In the genomic region with DNA sequence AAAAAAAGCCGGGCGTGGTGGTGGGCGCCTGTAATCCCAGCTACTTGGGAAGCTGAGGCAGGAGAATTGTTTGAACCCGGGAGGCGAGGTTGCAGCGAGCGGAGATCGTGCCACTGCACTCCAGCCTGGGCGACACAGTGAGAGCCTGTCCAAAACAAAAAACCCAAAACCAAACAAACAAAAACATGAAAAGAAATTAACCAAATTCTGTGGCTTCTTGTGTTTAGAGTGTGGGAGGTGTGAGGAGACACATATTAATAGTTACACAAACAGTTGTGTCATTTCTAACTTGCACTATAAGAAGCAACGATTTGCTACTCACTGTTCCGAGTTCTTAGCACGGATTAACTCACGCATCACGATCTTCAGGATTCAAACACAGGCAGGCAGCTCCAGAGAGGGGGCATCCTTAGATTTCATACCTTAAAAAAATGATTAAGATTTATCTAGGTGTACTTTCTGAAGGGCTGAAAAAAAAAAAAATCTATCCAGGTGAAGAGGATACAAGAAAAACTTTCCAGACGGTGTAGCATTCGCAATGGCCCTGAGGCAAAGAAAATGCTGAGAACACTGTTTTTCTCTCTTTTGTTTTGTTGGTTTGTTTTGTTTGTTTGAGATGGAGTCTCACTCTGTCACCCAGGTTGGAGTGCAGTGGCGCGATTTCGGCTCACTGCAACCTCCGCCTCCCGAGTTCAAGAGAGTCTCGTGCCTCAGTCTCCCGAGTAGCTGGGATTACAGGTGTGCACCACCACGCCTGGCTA, we compare ENCODE assay signal across 1 cellular context.
TF ChIP-seq lines count a peak whose summit lies in the region.

No MANE protein-coding gene starts in this region.

TF ChIP-seq in GM12878, 131 proteins besides CTCF, POLR2A, EP300 and RAD21 (continued from another document and continues in another):
- TF ChIP-seq MEF2B (IDR thresholded peaks at IDR 0.05; ENCODE audit: partially characterized antibody, poor library complexity, severe bottlenecking) (peak; percentile 83), SIN3A (IDR thresholded peaks at IDR 0.05; ENCODE audit: low read depth, low read length) (no peak), TAF1 (IDR thresholded peaks at IDR 0.05; ENCODE audit: borderline replicate concordance, low read depth, low read length) (peak; percentile 47; the same call in 1 of the 2 replicates), NFIC (IDR thresholded peaks at IDR 0.05; ENCODE audit: low read depth, low read length) (peak; percentile 77; the same call in 1 of the 2 replicates), FOXM1 (IDR thresholded peaks at IDR 0.05; ENCODE audit: low read depth, low read length) (peak; percentile 57; the same call in 1 of the 2 replicates), ATF7 (IDR thresholded peaks at IDR 0.05; ENCODE audit: low read depth) (peak; percentile 87), ZNF622 (IDR thresholded peaks at IDR 0.05) (no peak), MEF2A (IDR thresholded peaks at IDR 0.05; ENCODE audit: insufficient read depth, low read depth, low read length) (peak; percentile 72; the same call in 1 of the 2 replicates), POU2F2 (IDR thresholded peaks at IDR 0.05; ENCODE audit: borderline replicate concordance, low read depth, low read length) (peak; percentile 92; the same call in 2 of the 3 replicates), MYC (IDR thresholded peaks at IDR 0.05; ENCODE audit: insufficient read depth, insufficient read length, insufficient replicate concordance, low read length, severe bottlenecking) (no peak), PAX5 (IDR thresholded peaks at IDR 0.05; ENCODE audit: borderline replicate concordance, low read depth, low read length) (0 out of 2 replicates have a peak, but pooled peaks have one; percentile 14), SREBF2 (IDR thresholded peaks at IDR 0.05; ENCODE audit: low read length) (no peak), SMC3 (IDR thresholded peaks at IDR 0.05; ENCODE audit: borderline replicate concordance, low read length) (0 out of 2 replicates have a peak, but pooled peaks have one; percentile 11), IRF4 (IDR thresholded peaks at IDR 0.05; ENCODE audit: low read depth, low read length) (no peak), ZNF24 (IDR thresholded peaks at IDR 0.05) (no peak), PBX3 (IDR thresholded peaks at IDR 0.05; ENCODE audit: insufficient replicate concordance, low read depth, low read length) (no peak), CREB1 (IDR thresholded peaks at IDR 0.05; ENCODE audit: low read depth) (no peak; the same call in 1 of the 2 replicates), KDM1A (IDR thresholded peaks at IDR 0.05; ENCODE audit: borderline replicate concordance) (no peak), RB1 (IDR thresholded peaks at IDR 0.05; ENCODE audit: borderline replicate concordance) (no peak), IKZF2 (IDR thresholded peaks at IDR 0.05) (peak in 1 of 2 experiments; percentile 45; a peak in 2 of 4 replicates), SMARCA5 (IDR thresholded peaks at IDR 0.05) (no peak), SP1 (IDR thresholded peaks at IDR 0.05; ENCODE audit: low read depth, low read length) (no peak), ETV6 (conservative IDR thresholded peaks at IDR 0.05 in 1 of 2, IDR thresholded peaks at IDR 0.05 in 1 of 2; ENCODE audit: borderline replicate concordance in 1 of 2, low read depth in 1 of 2) (no peak), RAD51 (IDR thresholded peaks at IDR 0.05) (no peak), HDAC2 (IDR thresholded peaks at IDR 0.05) (no peak), EZH2 (IDR thresholded peaks at IDR 0.05; ENCODE audit: borderline replicate concordance, control insufficient read depth, low read depth, low read length) (no peak), CBX3 (IDR thresholded peaks at IDR 0.05; ENCODE audit: borderline replicate concordance, low read depth) (no peak), CEBPB (IDR thresholded peaks at IDR 0.05; ENCODE audit: borderline replicate concordance in 1 of 2, low read depth in 2 of 2, low read length in 2 of 2) (no peak), CBX5 (IDR thresholded peaks at IDR 0.05; ENCODE audit: low read depth) (no peak), SKIL (IDR thresholded peaks at IDR 0.05; ENCODE audit: low read depth, poor library complexity, severe bottlenecking) (peak; percentile 78), E2F4 (IDR thresholded peaks at IDR 0.05; ENCODE audit: low read depth, low read length) (no peak), STAT1 (conservative IDR thresholded peaks at IDR 0.05) (no peak), MXI1 (IDR thresholded peaks at IDR 0.05; ENCODE audit: low read depth, low read length) (no peak), EED (IDR thresholded peaks at IDR 0.05; ENCODE audit: low read depth) (no peak), CHD1 (IDR thresholded peaks at IDR 0.05; ENCODE audit: low read depth, low read length) (no peak), ASH2L (IDR thresholded peaks at IDR 0.05; ENCODE audit: borderline replicate concordance, low read depth) (no peak), NFXL1 (IDR thresholded peaks at IDR 0.05; ENCODE audit: borderline replicate concordance) (no peak), REST (IDR thresholded peaks at IDR 0.05; ENCODE audit: low read depth, low read length) (no peak)
- TF ChIP-seq, protein P1, sequence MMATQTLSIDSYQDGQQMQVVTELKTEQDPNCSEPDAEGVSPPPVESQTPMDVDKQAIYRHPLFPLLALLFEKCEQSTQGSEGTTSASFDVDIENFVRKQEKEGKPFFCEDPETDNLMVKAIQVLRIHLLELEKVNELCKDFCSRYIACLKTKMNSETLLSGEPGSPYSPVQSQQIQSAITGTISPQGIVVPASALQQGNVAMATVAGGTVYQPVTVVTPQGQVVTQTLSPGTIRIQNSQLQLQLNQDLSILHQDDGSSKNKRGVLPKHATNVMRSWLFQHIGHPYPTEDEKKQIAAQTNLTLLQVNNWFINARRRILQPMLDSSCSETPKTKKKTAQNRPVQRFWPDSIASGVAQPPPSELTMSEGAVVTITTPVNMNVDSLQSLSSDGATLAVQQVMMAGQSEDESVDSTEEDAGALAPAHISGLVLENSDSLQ (IDR thresholded peaks at IDR 0.05): no peak
- TF ChIP-seq, protein P2, sequence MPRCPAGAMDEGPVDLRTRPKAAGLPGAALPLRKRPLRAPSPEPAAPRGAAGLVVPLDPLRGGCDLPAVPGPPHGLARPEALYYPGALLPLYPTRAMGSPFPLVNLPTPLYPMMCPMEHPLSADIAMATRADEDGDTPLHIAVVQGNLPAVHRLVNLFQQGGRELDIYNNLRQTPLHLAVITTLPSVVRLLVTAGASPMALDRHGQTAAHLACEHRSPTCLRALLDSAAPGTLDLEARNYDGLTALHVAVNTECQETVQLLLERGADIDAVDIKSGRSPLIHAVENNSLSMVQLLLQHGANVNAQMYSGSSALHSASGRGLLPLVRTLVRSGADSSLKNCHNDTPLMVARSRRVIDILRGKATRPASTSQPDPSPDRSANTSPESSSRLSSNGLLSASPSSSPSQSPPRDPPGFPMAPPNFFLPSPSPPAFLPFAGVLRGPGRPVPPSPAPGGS (IDR thresholded peaks at IDR 0.05; ENCODE audit: borderline replicate concordance, insufficient read depth, low read depth, low read length, poor library complexity, severe bottlenecking): no peak
- TF ChIP-seq, protein P3, sequence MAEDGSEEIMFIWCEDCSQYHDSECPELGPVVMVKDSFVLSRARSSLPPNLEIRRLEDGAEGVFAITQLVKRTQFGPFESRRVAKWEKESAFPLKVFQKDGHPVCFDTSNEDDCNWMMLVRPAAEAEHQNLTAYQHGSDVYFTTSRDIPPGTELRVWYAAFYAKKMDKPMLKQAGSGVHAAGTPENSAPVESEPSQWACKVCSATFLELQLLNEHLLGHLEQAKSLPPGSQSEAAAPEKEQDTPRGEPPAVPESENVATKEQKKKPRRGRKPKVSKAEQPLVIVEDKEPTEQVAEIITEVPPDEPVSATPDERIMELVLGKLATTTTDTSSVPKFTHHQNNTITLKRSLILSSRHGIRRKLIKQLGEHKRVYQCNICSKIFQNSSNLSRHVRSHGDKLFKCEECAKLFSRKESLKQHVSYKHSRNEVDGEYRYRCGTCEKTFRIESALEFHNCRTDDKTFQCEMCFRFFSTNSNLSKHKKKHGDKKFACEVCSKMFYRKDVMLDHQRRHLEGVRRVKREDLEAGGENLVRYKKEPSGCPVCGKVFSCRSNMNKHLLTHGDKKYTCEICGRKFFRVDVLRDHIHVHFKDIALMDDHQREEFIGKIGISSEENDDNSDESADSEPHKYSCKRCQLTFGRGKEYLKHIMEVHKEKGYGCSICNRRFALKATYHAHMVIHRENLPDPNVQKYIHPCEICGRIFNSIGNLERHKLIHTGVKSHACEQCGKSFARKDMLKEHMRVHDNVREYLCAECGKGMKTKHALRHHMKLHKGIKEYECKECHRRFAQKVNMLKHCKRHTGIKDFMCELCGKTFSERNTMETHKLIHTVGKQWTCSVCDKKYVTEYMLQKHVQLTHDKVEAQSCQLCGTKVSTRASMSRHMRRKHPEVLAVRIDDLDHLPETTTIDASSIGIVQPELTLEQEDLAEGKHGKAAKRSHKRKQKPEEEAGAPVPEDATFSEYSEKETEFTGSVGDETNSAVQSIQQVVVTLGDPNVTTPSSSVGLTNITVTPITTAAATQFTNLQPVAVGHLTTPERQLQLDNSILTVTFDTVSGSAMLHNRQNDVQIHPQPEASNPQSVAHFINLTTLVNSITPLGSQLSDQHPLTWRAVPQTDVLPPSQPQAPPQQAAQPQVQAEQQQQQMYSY (CRISPR knock-in tag; IDR thresholded peaks at IDR 0.05): no peak
- TF ChIP-seq, protein P4, sequence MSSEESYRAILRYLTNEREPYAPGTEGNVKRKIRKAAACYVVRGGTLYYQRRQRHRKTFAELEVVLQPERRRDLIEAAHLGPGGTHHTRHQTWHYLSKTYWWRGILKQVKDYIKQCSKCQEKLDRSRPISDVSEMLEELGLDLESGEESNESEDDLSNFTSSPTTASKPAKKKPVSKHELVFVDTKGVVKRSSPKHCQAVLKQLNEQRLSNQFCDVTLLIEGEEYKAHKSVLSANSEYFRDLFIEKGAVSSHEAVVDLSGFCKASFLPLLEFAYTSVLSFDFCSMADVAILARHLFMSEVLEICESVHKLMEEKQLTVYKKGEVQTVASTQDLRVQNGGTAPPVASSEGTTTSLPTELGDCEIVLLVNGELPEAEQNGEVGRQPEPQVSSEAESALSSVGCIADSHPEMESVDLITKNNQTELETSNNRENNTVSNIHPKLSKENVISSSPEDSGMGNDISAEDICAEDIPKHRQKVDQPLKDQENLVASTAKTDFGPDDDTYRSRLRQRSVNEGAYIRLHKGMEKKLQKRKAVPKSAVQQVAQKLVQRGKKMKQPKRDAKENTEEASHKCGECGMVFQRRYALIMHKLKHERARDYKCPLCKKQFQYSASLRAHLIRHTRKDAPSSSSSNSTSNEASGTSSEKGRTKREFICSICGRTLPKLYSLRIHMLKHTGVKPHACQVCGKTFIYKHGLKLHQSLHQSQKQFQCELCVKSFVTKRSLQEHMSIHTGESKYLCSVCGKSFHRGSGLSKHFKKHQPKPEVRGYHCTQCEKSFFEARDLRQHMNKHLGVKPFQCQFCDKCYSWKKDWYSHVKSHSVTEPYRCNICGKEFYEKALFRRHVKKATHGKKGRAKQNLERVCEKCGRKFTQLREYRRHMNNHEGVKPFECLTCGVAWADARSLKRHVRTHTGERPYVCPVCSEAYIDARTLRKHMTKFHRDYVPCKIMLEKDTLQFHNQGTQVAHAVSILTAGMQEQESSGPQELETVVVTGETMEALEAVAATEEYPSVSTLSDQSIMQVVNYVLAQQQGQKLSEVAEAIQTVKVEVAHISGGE (CRISPR knock-in tag; IDR thresholded peaks at IDR 0.05): no peak
